ENCODE assay signal across 23 cellular contexts in the genomic region with DNA sequence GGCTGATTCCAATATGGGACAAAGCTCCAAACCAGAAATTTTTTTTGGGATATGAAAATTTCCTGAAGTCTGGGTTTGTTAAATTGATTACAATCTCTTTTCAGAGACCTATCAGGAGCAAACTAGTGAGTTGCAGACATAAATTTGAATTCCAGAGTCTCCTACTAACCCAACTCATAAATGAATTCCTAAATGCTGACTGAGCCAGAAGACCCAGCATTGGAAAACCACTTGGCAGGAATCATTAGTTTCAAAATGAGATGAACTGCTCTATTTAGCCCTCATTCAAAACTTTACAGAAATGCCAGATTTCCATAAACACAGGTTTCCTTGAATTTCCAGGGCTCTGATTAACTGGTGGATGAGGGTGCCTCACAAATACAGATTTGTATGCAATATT.
DNase-seq lines count a peak whose midpoint lies in the region; ATAC-seq, FAIRE-seq and TF ChIP-seq lines count a peak whose summit lies in the region.
"Had no signal": no experiment of that assay in that cellular context is flagged by ENCODE, and none has a peak within 500 bp of the region (broad histone marks: within the 10 kb centered on the region; RNA-seq: fewer than 3 reads in every experiment).

No MANE protein-coding gene starts in this region.

- H3K9me3 ChIP-seq in A549 (peaks cover 12% of the 10 kb centered on the region), muscle layer of duodenum (ENCODE audit: control insufficient read depth in 1 of 2, low read length in 2 of 2) (no peaks in the 10 kb centered on the region)
- H3K9me3 ChIP-seq: upper lobe of right lung had no signal

- CTCF ChIA-PET in A549 (lab: Yijun Ruan, JAX), result no interaction called here

- H3K36me3 Mint-ChIP-seq in HFFc6 (ENCODE audit: low read depth), result peaks cover 22% of the 10 kb centered on the region

- H3K27me3 Mint-ChIP-seq in HFFc6 (ENCODE audit: insufficient read depth), result peaks cover 4% of the 10 kb centered on the region
- H3K27me3 Mint-ChIP-seq: stimulated activated memory B cell treated with anti-CD40 and anti-IgM and Interleukin-4, amounts not matched to agents 10 μg/mL and 1 μg/mL and 100 μg/mL, for 72 hours had no signal

- no peak overlapping the region for H3K4me2 ChIP-seq in A549

- peaks cover 34% of the 10 kb centered on the region for H3K4me1 ChIP-seq in A549
- H3K4me1 ChIP-seq in muscle layer of duodenum (ENCODE audit: control insufficient read depth in 1 of 2, insufficient read depth in 2 of 2, low read length in 2 of 2), result peaks cover 0 to 6% of the 10 kb centered on the region in 2 donors

- H3K27ac ChIP-seq in A549 (peak overlapping the region; percentile 68 to 81; a peak in 5 of 6 replicates), muscle layer of duodenum (ENCODE audit: low read length) (peak overlapping the region; percentile 27)
- H3K27ac ChIP-seq: brain microvascular endothelial cell, upper lobe of right lung had no signal

- ATAC-seq in A549 (no peak), GM18907 (IDR thresholded peaks at IDR 0.05; ENCODE audit: unreplicated experiment) (no peak), esophagus mucosa (no peak)
- ATAC-seq: activated CD4-positive, alpha-beta T cell treated with anti-CD3 and anti-CD28 coated beads for 36 hours; left ventricle myocardium superior; stimulated activated memory B cell treated with anti-CD40 and anti-IgM and Interleukin-4, amounts not matched to agents 10 μg/mL and 1 μg/mL and 100 μg/mL, for 72 hours; upper lobe of right lung had no signal

- peak overlapping the region; percentile 24 for H3K4me3 Mint-ChIP-seq in HFFc6
- H3K4me3 Mint-ChIP-seq: activated CD4-positive, alpha-beta T cell treated with anti-CD3 and anti-CD28 coated beads for 36 hours; H9; stimulated activated memory B cell treated with anti-CD40 and anti-IgM and Interleukin-4, amounts not matched to agents 10 μg/mL and 1 μg/mL and 100 μg/mL, for 72 hours had no signal

- H3K4me3 ChIP-seq in A549 (no peak overlapping the region), astrocyte of the spinal cord (ENCODE audit: low read depth, low read length) (no peak overlapping the region), muscle layer of duodenum (ENCODE audit: low read depth in 1 of 2, low read length in 2 of 2) (no peak overlapping the region)
- H3K4me3 ChIP-seq: upper lobe of right lung had no signal

- H3K4me1 Mint-ChIP-seq in HFFc6 (ENCODE audit: low read depth), result peaks cover 68% of the 10 kb centered on the region
- H3K4me1 Mint-ChIP-seq: H9 had no signal

- no peaks in the 10 kb centered on the region for H3K36me3 ChIP-seq in muscle layer of duodenum (ENCODE audit: control insufficient read depth in 1 of 2, insufficient read depth in 2 of 2, low read length in 2 of 2)
- H3K36me3 ChIP-seq: brain microvascular endothelial cell, upper lobe of right lung had no signal

- no peak for DNase-seq in A549 (ENCODE audit: low read depth in 1 of 2, low spot score in 1 of 2)
- peak; percentile 84 for DNase-seq in HFFc6
- DNase-seq in astrocyte of the spinal cord (ENCODE audit: low read depth, low spot score), result peak; percentile 79
- DNase-seq in NCI-H2029 (lab: John Stamatoyannopoulos, UW), result no peak
- no peak for DNase-seq in SKM-1 treated with dmso at 0.1 percent for 144 hours (lab: John Stamatoyannopoulos, UW; ENCODE audit: unreplicated experiment)
- DNase-seq: activated CD4-positive, alpha-beta T cell treated with anti-CD3 and anti-CD28 coated beads for 36 hours; activated CD8-positive, alpha-beta memory T cell treated with anti-CD3 and anti-CD28 coated beads, Interleukin-2, amount 50 U/mL, for 48 hours; activated naive CD4-positive, alpha-beta T cell treated with Interleukin-2 at 50 U/mL for 16 hours; brain microvascular endothelial cell; GDM1; H9; Kasumi-1; left ventricle myocardium superior; NCI-H1436 treated with DMSO at 0.1 percent for 48 hours; NCI-H2227 treated with DMSO at 0.1 percent for 48 hours; posterior cingulate gyrus; stimulated activated CD4-positive, alpha-beta T cell treated with anti-CD3 and anti-CD28 coated beads, Interleukin-12 subunit alpha, Interleukin-12 subunit beta, amount 100 ng/mL, for 4 hours; upper lobe of right lung had no signal

- no peak for TF ChIP-seq RAD21 in A549 (conservative IDR thresholded peaks at IDR 0.05 in 1 of 2, IDR thresholded peaks at IDR 0.05 in 1 of 2)

- no peaks in the 10 kb centered on the region for H3K27me3 ChIP-seq in muscle layer of duodenum (ENCODE audit: low read depth, low read length)
- H3K27me3 ChIP-seq: brain microvascular endothelial cell, upper lobe of right lung had no signal

- POLR2A ChIA-PET in A549 (lab: Yijun Ruan, JAX), result no interaction called here

- in situ Hi-C loops in astrocyte of the spinal cord (cut with HindIII; ENCODE audit: low sequenced_read_pairs), result no loop called here

- no peak for TF ChIP-seq EP300 in A549 (IDR thresholded peaks at IDR 0.05)

- TF ChIP-seq POLR2A in A549 (IDR thresholded peaks at IDR 0.05; ENCODE audit: low read length), result no peak

- H3K9me3 Mint-ChIP-seq in HFFc6, result peaks cover 22% of the 10 kb centered on the region
- H3K9me3 Mint-ChIP-seq: H9 had no signal

- no peak for FAIRE-seq in A549 (lab: Jason Lieb, UNC)
- FAIRE-seq: A204.1 had no signal

- TF ChIP-seq CTCF in A549 (IDR thresholded peaks at IDR 0.05) (no peak), HFFc6 (IDR thresholded peaks at IDR 0.05) (no peak), astrocyte of the spinal cord (IDR thresholded peaks at IDR 0.05; ENCODE audit: low read depth, low read length) (no peak)

- H3K27ac Mint-ChIP-seq in HFFc6, result peak overlapping the region; percentile 73
- H3K27ac Mint-ChIP-seq: activated CD4-positive, alpha-beta T cell treated with anti-CD3 and anti-CD28 coated beads for 36 hours; H9; stimulated activated memory B cell treated with anti-CD40 and anti-IgM and Interleukin-4, amounts not matched to agents 10 μg/mL and 1 μg/mL and 100 μg/mL, for 72 hours had no signal

TF ChIP-seq in A549, 52 proteins besides CTCF, POLR2A, EP300 and RAD21:
- TF ChIP-seq, protein P1, sequence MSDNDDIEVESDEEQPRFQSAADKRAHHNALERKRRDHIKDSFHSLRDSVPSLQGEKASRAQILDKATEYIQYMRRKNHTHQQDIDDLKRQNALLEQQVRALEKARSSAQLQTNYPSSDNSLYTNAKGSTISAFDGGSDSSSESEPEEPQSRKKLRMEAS (IDR thresholded peaks at IDR 0.05), result no peak
- TF ChIP-seq FOXS1 (CRISPR knock-in tag; IDR thresholded peaks at IDR 0.05) (no peak), ESRRA (IDR thresholded peaks at IDR 0.05; ENCODE audit: borderline replicate concordance, low read length) (no peak), HDAC2 (IDR thresholded peaks at IDR 0.05) (no peak), SMC3 (IDR thresholded peaks at IDR 0.05) (no peak), BCL3 (IDR thresholded peaks at IDR 0.05) (no peak), JUNB (IDR thresholded peaks at IDR 0.05) (no peak), PBX3 (IDR thresholded peaks at IDR 0.05) (no peak), EHF (CRISPR knock-in tag; IDR thresholded peaks at IDR 0.05) (no peak), ZC3H11A (IDR thresholded peaks at IDR 0.05) (no peak), HES2 (IDR thresholded peaks at IDR 0.05) (no peak), NR3C1 (IDR thresholded peaks at IDR 0.05) (no peak), CBX8 (IDR thresholded peaks at IDR 0.05) (no peak), MAZ (IDR thresholded peaks at IDR 0.05; ENCODE audit: borderline replicate concordance, low read depth, low read length) (no peak), HOXA7 (CRISPR knock-in tag; IDR thresholded peaks at IDR 0.05) (no peak), NFE2L2 (conservative IDR thresholded peaks at IDR 0.05; ENCODE audit: low read length) (no peak), RARB (CRISPR knock-in tag; IDR thresholded peaks at IDR 0.05) (no peak), KDM5A (IDR thresholded peaks at IDR 0.05) (no peak)
- TF ChIP-seq, protein P2, sequence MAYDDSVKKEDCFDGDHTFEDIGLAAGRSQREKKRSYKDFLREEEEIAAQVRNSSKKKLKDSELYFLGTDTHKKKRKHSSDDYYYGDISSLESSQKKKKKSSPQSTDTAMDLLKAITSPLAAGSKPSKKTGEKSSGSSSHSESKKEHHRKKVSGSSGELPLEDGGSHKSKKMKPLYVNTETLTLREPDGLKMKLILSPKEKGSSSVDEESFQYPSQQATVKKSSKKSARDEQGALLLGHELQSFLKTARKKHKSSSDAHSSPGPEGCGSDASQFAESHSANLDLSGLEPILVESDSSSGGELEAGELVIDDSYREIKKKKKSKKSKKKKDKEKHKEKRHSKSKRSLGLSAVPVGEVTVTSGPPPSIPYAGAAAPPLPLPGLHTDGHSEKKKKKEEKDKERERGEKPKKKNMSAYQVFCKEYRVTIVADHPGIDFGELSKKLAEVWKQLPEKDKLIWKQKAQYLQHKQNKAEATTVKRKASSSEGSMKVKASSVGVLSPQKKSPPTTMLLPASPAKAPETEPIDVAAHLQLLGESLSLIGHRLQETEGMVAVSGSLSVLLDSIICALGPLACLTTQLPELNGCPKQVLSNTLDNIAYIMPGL (CRISPR knock-in tag; IDR thresholded peaks at IDR 0.05; ENCODE audit: borderline replicate concordance), result no peak
TF ChIP-seq in A549: peak in this region for 0.

Comparison
In these comparisons a context has a peak if more than half of its experiments do, and no peak if none do; other contexts are left out.
1. DNase-seq: peak in HFFc6 (single experiment) and astrocyte of the spinal cord (single experiment); none in A549 (0 of 2), NCI-H2029 (single experiment) and SKM-1 treated with dmso at 0.1 percent for 144 hours (single experiment).